34 cellular contexts compared by ENCODE assay signal in genomic region chr2:212348501-212348900, GRCh38.
"Had no signal": no experiment of that assay in that cellular context is flagged by ENCODE, and none has a peak within 500 bp of the region (broad histone marks: within the 10 kb centered on the region; RNA-seq: fewer than 3 reads in every experiment).

No MANE protein-coding gene starts in this region.

- H3K9me3 ChIP-seq: adrenal gland, breast epithelium, esophagus muscularis mucosa, gastrocnemius medialis, heart left ventricle had no signal

- ATAC-seq: activated CD4-positive, CD25-positive, alpha-beta regulatory T cell treated with anti-CD3 and anti-CD28 coated beads, Interleukin-2, amount 50 U/mL, for 24 hours; activated CD8-positive, alpha-beta T cell treated with anti-CD3 and anti-CD28 coated beads for 36 hours; activated naive CD8-positive, alpha-beta T cell treated with anti-CD3 and anti-CD28 coated beads, Interleukin-2, amount 50 U/mL, for 24 hours; activated T-cell treated with anti-CD3 and anti-CD28 coated beads, Interleukin-2, amount 50 U/mL, for 4 hours; activated T-helper 17 cell treated with anti-CD3 and anti-CD28 coated beads, Interleukin-2, amount 50 U/mL, for 72 hours; effector memory CD8-positive, alpha-beta T cell; foreskin keratinocyte; gastrocnemius medialis; heart left ventricle; T-helper 17 cell had no signal

- H3K27ac ChIP-seq: adrenal gland, breast epithelium, cardiac muscle cell, esophagus muscularis mucosa, foreskin keratinocyte, gastrocnemius medialis, heart left ventricle, WERI-Rb-1 had no signal

- H3K27me3 ChIP-seq: adrenal gland, breast epithelium, cardiac muscle cell, esophagus muscularis mucosa, foreskin keratinocyte, gastrocnemius medialis, heart left ventricle had no signal

- H3K4me1 ChIP-seq: adrenal gland, breast epithelium, esophagus muscularis mucosa, foreskin keratinocyte, gastrocnemius medialis had no signal

- DNase-seq: activated B cell treated with CpG ODN at 0.5 μM for 24 hours; activated CD4-positive, alpha-beta T cell treated with anti-CD3 and anti-CD28 coated beads for 48 hours; activated CD4-positive, alpha-beta T cell treated with anti-CD3 and anti-CD28 coated beads, Interleukin-2, amount 50 U/mL, for 1 hour; activated CD4-positive, alpha-beta T cell treated with anti-CD3 and anti-CD28 coated beads, Interleukin-2, amount 50 U/mL, for 48 hours; activated CD8-positive, alpha-beta memory T cell treated with anti-CD3 and anti-CD28 coated beads for 24 hours; activated CD8-positive, alpha-beta T cell treated with anti-CD3 and anti-CD28 coated beads for 36 hours; activated effector memory CD4-positive, alpha-beta T cell treated with Interleukin-2 at 50 U/mL for 16 hours; activated naive CD4-positive, alpha-beta T cell treated with anti-CD3 and anti-CD28 coated beads for 36 hours; activated naive CD8-positive, alpha-beta T cell treated with anti-CD3 and anti-CD28 coated beads for 36 hours; activated naive CD8-positive, alpha-beta T cell treated with anti-CD3 and anti-CD28 coated beads, Interleukin-2, amount 50 U/mL, for 24 hours; activated T-cell treated with anti-CD3 and anti-CD28 coated beads, Interleukin-2, amount 50 U/mL, for 4 hours; adrenal gland; amygdala; aorta; central memory CD4-positive, alpha-beta T cell; cerebellar nuclear complex; cortex of kidney; dermis blood vessel endothelial cell; effector CD4-positive, alpha-beta T cell; effector memory CD8-positive, alpha-beta T cell; erythroblast; foreskin keratinocyte; gastrocnemius medialis; glutamatergic neuron; heart left ventricle; T-helper 1 cell; T-helper 17 cell; T1000; WERI-Rb-1 had no signal

- H3K4me3 ChIP-seq: adrenal gland, breast epithelium, cardiac muscle cell, esophagus muscularis mucosa, gastrocnemius medialis, heart left ventricle had no signal

- H3K36me3 ChIP-seq: adrenal gland, breast epithelium, cardiac muscle cell, esophagus muscularis mucosa, gastrocnemius medialis, heart left ventricle, WERI-Rb-1 had no signal
